ENCODE assay signal across 11 cellular contexts in genomic region chr19:21321996-21322395, GRCh38. TPM values are rescaled to one million over a fixed set of nuclear protein-coding genes. Genes with fewer than 3 reads are reported as not detected.
DNase-seq lines count a peak whose midpoint lies in the region; ATAC-seq and TF ChIP-seq lines count a peak whose summit lies in the region.
"Had no signal": no experiment of that assay in that cellular context is flagged by ENCODE, and none has a peak within 500 bp of the region (broad histone marks: within the 10 kb centered on the region; RNA-seq: fewer than 3 reads in every experiment).

No MANE protein-coding gene starts in this region.

- no peaks in the 10 kb centered on the region for H3K9me3 ChIP-seq in T-helper 17 cell (ENCODE audit: control insufficient read depth, low read length, poor library complexity, severe bottlenecking)
- no peaks in the 10 kb centered on the region for H3K9me3 ChIP-seq in esophagus muscularis mucosa
- no peaks in the 10 kb centered on the region for H3K9me3 ChIP-seq in thyroid gland

- intact Hi-C loops in esophagus muscularis mucosa (cut with DNase I) (no loop called here), thyroid gland (cut with DNase I) (no loop called here)

- peaks cover 11% of the 10 kb centered on the region for H3K36me3 Mint-ChIP-seq in T-helper 17 cell (ENCODE audit: low read depth)
- H3K36me3 Mint-ChIP-seq in neural crest cell (ENCODE audit: low read depth), result peaks cover 41% of the 10 kb centered on the region

- TF ChIP-seq POLR2A in esophagus muscularis mucosa (IDR thresholded peaks at IDR 0.05; ENCODE audit: low read depth) (no peak), thyroid gland (IDR thresholded peaks at IDR 0.05) (no peak)

- H3K4me1 Mint-ChIP-seq in T-helper 17 cell, result peaks cover 46% of the 10 kb centered on the region
- peaks cover 40% of the 10 kb centered on the region for H3K4me1 Mint-ChIP-seq in neural crest cell

- H3K27ac ChIP-seq in esophagus muscularis mucosa (replicated peaks in 1 of 4), result peak overlapping the region; percentile 61 to 80 (median 67)
- H3K27ac ChIP-seq in thyroid gland, result no peak overlapping the region
- H3K27ac ChIP-seq: BLaER1 had no signal

- no peak overlapping the region for H3K4me3 ChIP-seq in esophagus muscularis mucosa
- no peak overlapping the region for H3K4me3 ChIP-seq in thyroid gland (replicated peaks in 1 of 3)
- H3K4me3 ChIP-seq: BLaER1 had no signal

- peaks cover 15 to 60% (median 49%) of the 10 kb centered on the region in 4 donors for H3K4me1 ChIP-seq in esophagus muscularis mucosa
- H3K4me1 ChIP-seq in thyroid gland, result no peaks in the 10 kb centered on the region
- H3K4me1 ChIP-seq: BLaER1 had no signal

- H3K4me3 Mint-ChIP-seq in T-helper 17 cell, result peak overlapping the region; percentile 47
- H3K4me3 Mint-ChIP-seq in neural crest cell, result peak overlapping the region; percentile 57

- H3K27me3 ChIP-seq in esophagus muscularis mucosa, result no peaks in the 10 kb centered on the region
- H3K27me3 ChIP-seq in thyroid gland, result no peaks in the 10 kb centered on the region
- H3K27me3 ChIP-seq: BLaER1 had no signal

- H3K9me3 Mint-ChIP-seq in neural crest cell, result peaks cover 9% of the 10 kb centered on the region

- WGBS in esophagus muscularis mucosa, result 52% methylated on average over 4 of the region's 4 CpGs
- WGBS in thyroid gland, 2 donors, result 89% methylated on average over 4 of the region's 4 CpGs

- H3K36me3 ChIP-seq in esophagus muscularis mucosa (peaks cover 0 to 13% (median 9%) of the 10 kb centered on the region in 4 donors), thyroid gland (peaks cover 0 to 6% of the 10 kb centered on the region in 2 donors)

- DNase-seq in Daoy (ENCODE audit: low read depth) (peak; percentile 48), T-helper 17 cell (no peak), esophagus muscularis mucosa (ENCODE audit: extremely low spot score) (no peak), neural crest cell (ENCODE audit: low read depth, low spot score) (no peak), thyroid gland (no peak), GM10266 (ENCODE audit: extremely low spot score) (no peak), cerebellar cortex (ENCODE audit: low spot score) (no peak)
- no peak for DNase-seq in activated CD8-positive, alpha-beta memory T cell treated with anti-CD3 and anti-CD28 coated beads, Interleukin-2, amount 50 U/mL, for 4 hours
- DNase-seq: activated CD8-positive, alpha-beta memory T cell treated with anti-CD3 and anti-CD28 coated beads for 24 hours; amniotic stem cell had no signal

- H3K27ac Mint-ChIP-seq in T-helper 17 cell (peak overlapping the region; percentile 37), neural crest cell (ENCODE audit: unreplicated experiment) (peak overlapping the region; percentile 90)

- TF ChIP-seq EP300 in esophagus muscularis mucosa (IDR thresholded peaks at IDR 0.05), result no peak

- no peak for ATAC-seq in T-helper 17 cell

- H3K27me3 Mint-ChIP-seq in T-helper 17 cell, result no peaks in the 10 kb centered on the region
- H3K27me3 Mint-ChIP-seq in neural crest cell (ENCODE audit: low read depth), result no peaks in the 10 kb centered on the region

- TF ChIP-seq CTCF in esophagus muscularis mucosa (IDR thresholded peaks at IDR 0.05) (no peak), neural crest cell (conservative IDR thresholded peaks at IDR 0.05) (no peak), thyroid gland (IDR thresholded peaks at IDR 0.05) (no peak), GM10266 (IDR thresholded peaks at IDR 0.05; ENCODE audit: control insufficient read depth, insufficient read depth, low read depth, missing control alignments) (no peak)

RNA-seq across cellular contexts. Expression of gene ZNF708, which starts 7.2 kb away (rescaled TPM):
- total RNA-seq in Daoy (2014; rRNA removed; shearing (Covaris generic)), result 3.9 and 5.3 TPM in 2 replicates
- total RNA-seq in T-helper 17 cell (10 to 100 TPM; 14.9 to 16.5 TPM), esophagus muscularis mucosa (10 to 100 TPM in 1 of 4 donors, 1 to 10 TPM in 3; 5.2 to 15.8 (median 8.4) TPM), neural crest cell (22.2 and 24.6 TPM in 2 replicates), thyroid gland (10 to 100 TPM; 25.1 to 47.2 (median 32.1) TPM)

RNA-seq across cellular contexts. Expression of gene ZNF738, which starts 36.8 kb away (rescaled TPM):
- 17.9 and 20.9 TPM in 2 replicates for total RNA-seq in Daoy (2014; rRNA removed; shearing (Covaris generic))
- total RNA-seq in T-helper 17 cell (1 to 10 TPM; 7.5 to 7.9 TPM), esophagus muscularis mucosa (1 to 10 TPM; 2.7 to 4.8 (median 3.0) TPM), neural crest cell (71.1 and 71.4 TPM in 2 replicates), thyroid gland (1 to 10 TPM; 3.1 to 8.6 (median 6.2) TPM)

Comparison
In these comparisons a context has a peak if more than half of its experiments do, and no peak if none do; other contexts are left out.
1. H3K27ac ChIP-seq: peak in esophagus muscularis mucosa (4 of 4); none in thyroid gland (0 of 3).